Comparison of ENCODE assay signal across 8 cellular contexts in the genomic region with DNA sequence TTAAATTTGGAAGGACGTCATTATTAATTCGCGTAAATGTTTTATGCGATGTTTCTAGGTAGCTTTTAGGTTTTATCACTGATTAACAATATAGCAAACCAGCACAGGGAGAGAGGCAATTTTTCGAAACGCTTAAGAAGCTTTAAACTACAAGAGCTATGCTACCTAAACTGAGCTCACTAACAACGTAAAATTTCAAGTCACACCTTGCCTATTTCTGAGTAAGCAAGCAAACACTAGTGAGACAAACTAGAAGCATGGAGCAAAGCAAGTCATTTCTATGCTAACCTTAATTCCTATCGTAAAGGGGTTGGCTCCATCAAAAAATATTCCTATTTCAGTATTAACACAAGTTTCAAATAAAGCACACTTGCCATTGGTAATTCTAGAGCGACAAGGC. TPM values are rescaled to one million over a fixed set of nuclear protein-coding genes. Genes with fewer than 3 reads are reported as not detected.
DNase-seq lines count a peak whose midpoint lies in the region; ATAC-seq and TF ChIP-seq lines count a peak whose summit lies in the region.

No MANE protein-coding gene starts in this region.

- H3K9me3 Mint-ChIP-seq in memory B cell, result no peaks in the 10 kb centered on the region

- H3K36me3 Mint-ChIP-seq in memory B cell, result peaks cover 4% of the 10 kb centered on the region

- intact Hi-C loops in cardiac septum (cut with DNase I) (no loop called here), upper lobe of right lung (cut with DNase I) (no loop called here)

- H3K27ac ChIP-seq in cardiac muscle cell (no peak overlapping the region), upper lobe of right lung (peak overlapping the region; percentile 97)

- TF ChIP-seq CTCF in cardiac muscle cell (IDR thresholded peaks at IDR 0.05; ENCODE audit: low read depth, low read length) (no peak), upper lobe of right lung (IDR thresholded peaks at IDR 0.05) (no peak)

- no peak for ATAC-seq in memory B cell (ENCODE audit: low read depth)
- no peak for ATAC-seq in upper lobe of right lung
- ATAC-seq in HG03565 (IDR thresholded peaks at IDR 0.05; ENCODE audit: unreplicated experiment), result no peak
- no peak for ATAC-seq in GM19023 (IDR thresholded peaks at IDR 0.05; ENCODE audit: unreplicated experiment)
- ATAC-seq in GM18858 (IDR thresholded peaks at IDR 0.05; ENCODE audit: unreplicated experiment), result no peak

- H3K4me1 ChIP-seq in cardiac muscle cell (ENCODE audit: low read depth) (peaks cover 11% of the 10 kb centered on the region), upper lobe of right lung (peaks cover 30% of the 10 kb centered on the region)

- H3K27me3 ChIP-seq in cardiac muscle cell (no peaks in the 10 kb centered on the region), upper lobe of right lung (no peaks in the 10 kb centered on the region)

- H3K36me3 ChIP-seq in cardiac muscle cell (no peaks in the 10 kb centered on the region), upper lobe of right lung (no peaks in the 10 kb centered on the region)

- peaks cover 36% of the 10 kb centered on the region for H3K4me1 Mint-ChIP-seq in memory B cell

- H3K4me3 ChIP-seq in cardiac muscle cell, result peak overlapping the region; percentile 89
- H3K4me3 ChIP-seq in upper lobe of right lung, result peak overlapping the region; percentile 95

- peak overlapping the region; percentile 100 for H3K27ac Mint-ChIP-seq in memory B cell

- H3K4me3 Mint-ChIP-seq in memory B cell, result peak overlapping the region; percentile 89

- H3K9me3 ChIP-seq in cardiac muscle cell (ENCODE audit: low read depth), result no peaks in the 10 kb centered on the region
- no peaks in the 10 kb centered on the region for H3K9me3 ChIP-seq in upper lobe of right lung

- H3K27me3 Mint-ChIP-seq in memory B cell, result no peaks in the 10 kb centered on the region

- no peak for DNase-seq in cardiac muscle cell (ENCODE audit: low read depth in 1 of 2, low spot score in 1 of 2)
- no peak for DNase-seq in cardiac septum (ENCODE audit: low spot score)
- peak; percentile 10 for DNase-seq in astrocyte of the hippocampus (ENCODE audit: low read depth, low spot score)
- no peak for DNase-seq in memory B cell (ENCODE audit: low spot score in 2 of 2)
- DNase-seq in upper lobe of right lung, result no peak

RNA-seq across cellular contexts. Expression of a gene that starts 1.2 kb away (rescaled TPM):
- total RNA-seq in cardiac muscle cell, result 20.4 and 22.8 TPM in 2 replicates
- 20.0 and 22.3 TPM in 2 replicates for polyA plus RNA-seq in cardiac muscle cell
- total RNA-seq in cardiac septum, result 46.1 TPM
- 104 TPM for total RNA-seq in upper lobe of right lung
